Comparison of ENCODE assay signal across 8 cellular contexts in the genomic region with DNA sequence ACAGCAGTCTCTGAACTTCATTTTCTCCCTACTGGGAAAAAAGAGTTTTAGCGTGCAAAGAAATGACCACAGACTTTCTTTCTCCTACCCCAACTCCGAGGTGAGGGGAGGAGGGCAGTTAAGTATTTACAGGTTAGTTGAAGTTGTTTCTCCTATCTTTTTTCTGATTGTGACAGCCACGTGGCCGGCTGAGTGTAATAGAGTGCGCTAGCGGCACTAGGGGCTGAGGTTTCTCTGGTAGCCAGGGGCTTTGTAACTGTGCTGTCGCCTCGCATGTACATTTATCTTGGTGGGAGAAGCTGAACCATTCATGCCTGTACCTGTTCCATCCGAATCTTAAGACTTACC. TPM values are rescaled to one million over a fixed set of nuclear protein-coding genes. Genes with fewer than 3 reads are reported as not detected.
DNase-seq lines count a peak whose midpoint lies in the region; TF ChIP-seq lines count a peak whose summit lies in the region.

No MANE protein-coding gene starts in this region.

- peak overlapping the region; percentile 96 for H3K27ac Mint-ChIP-seq in T-helper 2 cell treated with Interferon-gamma antibody and Interleukin-4, amounts not matched to agents 5 μg/mL and 100 μg/mL, for 36 hours
- H3K27ac Mint-ChIP-seq in mesothelial cell of epicardium = peak overlapping the region; percentile 95

- H3K9me3 Mint-ChIP-seq in T-helper 2 cell treated with Interferon-gamma antibody and Interleukin-4, amounts not matched to agents 5 μg/mL and 100 μg/mL, for 36 hours = peaks cover 6% of the 10 kb centered on the region
- peaks cover 6% of the 10 kb centered on the region for H3K9me3 Mint-ChIP-seq in mesothelial cell of epicardium

- no peaks in the 10 kb centered on the region for H3K27me3 Mint-ChIP-seq in T-helper 2 cell treated with Interferon-gamma antibody and Interleukin-4, amounts not matched to agents 5 μg/mL and 100 μg/mL, for 36 hours (ENCODE audit: low read depth)
- H3K27me3 Mint-ChIP-seq in mesothelial cell of epicardium (ENCODE audit: low read depth) = no peaks in the 10 kb centered on the region

- peaks cover 57% of the 10 kb centered on the region for H3K79me2 ChIP-seq in ACC112 (ENCODE audit: control insufficient read depth, insufficient read depth, low read length, unreplicated experiment)

- in situ Hi-C loops in GM13977 (cut with MboI; ENCODE audit: low pct_unique_long_range_greater_than_20kb, low sequenced_read_pairs, unreplicated experiment) = no loop called here

- H3K4me1 ChIP-seq in ACC112 (ENCODE audit: control insufficient read depth, insufficient read depth, low read length, unreplicated experiment) = peaks cover 19% of the 10 kb centered on the region

- H3K36me3 Mint-ChIP-seq in T-helper 2 cell treated with Interferon-gamma antibody and Interleukin-4, amounts not matched to agents 5 μg/mL and 100 μg/mL, for 36 hours (ENCODE audit: low read depth) = peaks cover 32% of the 10 kb centered on the region
- no peaks in the 10 kb centered on the region for H3K36me3 Mint-ChIP-seq in mesothelial cell of epicardium

- 0 out of 2 replicates have a peak, but pooled peaks cover 3% of the 10 kb centered on the region for H3K36me3 ChIP-seq in ACC112 (ENCODE audit: insufficient read depth, low read length)

- peaks cover 36% of the 10 kb centered on the region for H3K4me1 Mint-ChIP-seq in T-helper 2 cell treated with Interferon-gamma antibody and Interleukin-4, amounts not matched to agents 5 μg/mL and 100 μg/mL, for 36 hours (ENCODE audit: low read depth)
- H3K4me1 Mint-ChIP-seq in mesothelial cell of epicardium = peaks cover 24% of the 10 kb centered on the region

- H3K27ac ChIP-seq in ACC112 (ENCODE audit: low read depth, low read length) (peak overlapping the region; percentile 91), HL-60 (replicated peaks) (peak overlapping the region; percentile 99), caudate nucleus (ENCODE audit: low read depth, low read length) (peak overlapping the region; percentile 97), substantia nigra (ENCODE audit: low read depth, low read length, poor library complexity, severe bottlenecking) (peak overlapping the region; percentile 97)

- H3K4me3 ChIP-seq in ACC112 (ENCODE audit: low read depth, low read length) (peak overlapping the region; percentile 90), HL-60 (replicated peaks; ENCODE audit: insufficient read depth, low read length) (peak overlapping the region; percentile 88)

- H3K27me3 ChIP-seq in ACC112 (ENCODE audit: insufficient read depth, low read length) = no peaks in the 10 kb centered on the region
- H3K27me3 ChIP-seq in HL-60 (ENCODE audit: insufficient read depth, poor library complexity, severe bottlenecking) = no peaks in the 10 kb centered on the region

- TF ChIP-seq CTCF in GM13977 (IDR thresholded peaks at IDR 0.05; ENCODE audit: extremely low read depth, insufficient read depth, missing control alignments) (no peak), HL-60 (IDR thresholded peaks at IDR 0.05; ENCODE audit: insufficient read depth, low read length) (no peak), mesothelial cell of epicardium (IDR thresholded peaks at IDR 0.05; ENCODE audit: unreplicated experiment) (no peak)

- DNase-seq in GM13977 (ENCODE audit: low spot score) = peak; percentile 15
- DNase-seq in HL-60 (ENCODE audit: low read depth in 1 of 2, low spot score in 1 of 2) = peak in 1 of 2 experiments; percentile 50
- peak; percentile 35 for DNase-seq in T-helper 2 cell treated with Interferon-gamma antibody and Interleukin-4, amounts not matched to agents 5 μg/mL and 100 μg/mL, for 36 hours (ENCODE audit: low spot score)
- DNase-seq in caudate nucleus (lab: John Stamatoyannopoulos, UW) = peak in 21 of 61 donors; percentile 1 to 54 (median 28)
- DNase-seq in mesothelial cell of epicardium (ENCODE audit: low spot score in 2 of 2, unreplicated experiment in 2 of 2) = no peak
- peak in 26 of 49 donors; percentile 3 to 46 (median 25) for DNase-seq in substantia nigra (lab: John Stamatoyannopoulos, UW)
- no peak for DNase-seq in NCI-H446 treated with DMSO at 0.1 percent for 48 hours (lab: John Stamatoyannopoulos, UW)

- H3K4me3 Mint-ChIP-seq in T-helper 2 cell treated with Interferon-gamma antibody and Interleukin-4, amounts not matched to agents 5 μg/mL and 100 μg/mL, for 36 hours = peak overlapping the region; percentile 98
- peak overlapping the region; percentile 93 for H3K4me3 Mint-ChIP-seq in mesothelial cell of epicardium

- H2AFZ ChIP-seq in ACC112 (ENCODE audit: low read length, unreplicated experiment) = peak overlapping the region; percentile 98

RNA-seq across cellular contexts. Expression of a gene that starts 1.3 kb away (rescaled TPM):
- 10.1 to 12.9 TPM (median 12.8 TPM) in 3 replicates for total RNA-seq in mesothelial cell of epicardium

Comparison
In these comparisons a context has a peak if more than half of its experiments do, and no peak if none do; other contexts are left out.
1. DNase-seq: peak in GM13977 (single experiment), T-helper 2 cell treated with Interferon-gamma antibody and Interleukin-4, amounts not matched to agents 5 μg/mL and 100 μg/mL, for 36 hours (single experiment) and substantia nigra (26 of 49); none in mesothelial cell of epicardium (0 of 2) and NCI-H446 treated with DMSO at 0.1 percent for 48 hours (single experiment).
2. Peak in every context shown above with its lines, with median percentiles within 50 percentile points of each other: H3K27ac ChIP-seq.